ENCODE assay signal across 8 cellular contexts in genomic region chr19:12665646-12666304, GRCh38. TPM values are rescaled to one million over a fixed set of nuclear protein-coding genes. Genes with fewer than 3 reads are reported as not detected.
DNase-seq lines count a peak whose midpoint lies in the region; ATAC-seq, FAIRE-seq and TF ChIP-seq lines count a peak whose summit lies in the region.

No MANE protein-coding gene starts in this region.

- H4K20me1 ChIP-seq in HepG2 (ENCODE audit: insufficient read depth, low read length), result no peaks in the 10 kb centered on the region

- FAIRE-seq in HepG2 (lab: Jason Lieb, UNC) (no peak), urothelium cell line (lab: Jason Lieb, UNC) (no peak)

- H3K27ac Mint-ChIP-seq in activated naive CD8-positive, alpha-beta T cell treated with anti-CD3 and anti-CD28 coated beads, Interleukin-2, amount 50 U/mL, for 24 hours, result peak overlapping the region; percentile 96

- peak overlapping the region; percentile 97 for H3K4me2 ChIP-seq in HepG2 (ENCODE audit: low read depth, low read length)

- intact Hi-C loops in cardiac septum (cut with DNase I) (loop anchor here (5.0 kb wide), 1 partner anchor 103 kb away; no protein-coding TSS in a partner anchor), HepG2 (cut with micrococcal nuclease; ENCODE audit: unreplicated experiment) (no loop called here), transverse colon (cut with DNase I; ENCODE audit: low total_unique reads) (no loop called here)

- TF ChIP-seq CTCF in right atrium auricular region (IDR thresholded peaks at IDR 0.05), result no peak
- TF ChIP-seq CTCF in HepG2 (CRISPR knock-in tag; IDR thresholded peaks at IDR 0.05), result no peak
- no peak for TF ChIP-seq CTCF in transverse colon (IDR thresholded peaks at IDR 0.05)

- peaks cover 32% of the 10 kb centered on the region for H3K36me3 Mint-ChIP-seq in activated naive CD8-positive, alpha-beta T cell treated with anti-CD3 and anti-CD28 coated beads, Interleukin-2, amount 50 U/mL, for 24 hours (ENCODE audit: low read depth)

- no peak for DNase-seq in right atrium auricular region (ENCODE audit: low spot score)
- DNase-seq in cardiac septum (ENCODE audit: low spot score), result no peak
- peak; percentile 41 for DNase-seq in activated naive CD8-positive, alpha-beta T cell treated with anti-CD3 and anti-CD28 coated beads, Interleukin-2, amount 50 U/mL, for 24 hours
- no peak for DNase-seq in HepG2 (ENCODE audit: low spot score)
- no peak for DNase-seq in transverse colon
- DNase-seq in NCI-H1092 treated with DMSO at 0.1 percent for 48 hours (lab: John Stamatoyannopoulos, UW), result no peak
- no peak for DNase-seq in urothelium cell line (ENCODE audit: low spot score)

- CTCF ChIA-PET in HepG2 (lab: Yijun Ruan, JAX; ENCODE audit: low intra/inter-chr PET ratio, low total read pairs), result no interaction called here

- in situ Hi-C loops in HepG2 (cut with HindIII; ENCODE audit: extremely low pct_ligation_motif_present, low pct_unique_long_range_greater_than_20kb) (no loop called here), transverse colon (cut with MboI; ENCODE audit: low pct_ligation_motif_present in 1 of 4, low pct_unique_long_range_greater_than_20kb in 1 of 4, low sequenced_read_pairs in 3 of 4) (no loop called here)

- ATAC-seq in activated naive CD8-positive, alpha-beta T cell treated with anti-CD3 and anti-CD28 coated beads, Interleukin-2, amount 50 U/mL, for 24 hours, result peak; percentile 31
- ATAC-seq in HepG2 (no peak; the same call in 2 of the 3 replicates), GM18873 (IDR thresholded peaks at IDR 0.05; ENCODE audit: low FRiP score, unreplicated experiment) (no peak)

- POLR2A ChIA-PET in HepG2 (lab: Yijun Ruan, JAX), result interaction anchor here (0.6 to 1.7 kb wide), 6 partner anchors 11 to 126 kb away, joined by 3 to 9 read pairs (median 4); partner anchors contain the start of genes DHPS, JUNB, ZNF490 and ZNF791

- H3K9ac ChIP-seq in HepG2 (ENCODE audit: insufficient read depth, low read depth, low read length), result peak overlapping the region; percentile 82

- no peak for TF ChIP-seq EP300 in HepG2 (IDR thresholded peaks at IDR 0.05; ENCODE audit: low read depth in 2 of 2, low read length in 2 of 2)
- TF ChIP-seq EP300 in HepG2 (CRISPR knock-in tag; IDR thresholded peaks at IDR 0.05; ENCODE audit: borderline replicate concordance), result no peak
- TF ChIP-seq EP300 in transverse colon (IDR thresholded peaks at IDR 0.05; ENCODE audit: low read depth), result no peak

- WGBS in HepG2 (ENCODE audit: low lambda C conversion rate), result 41% methylated on average over 7 of the region's 12 CpGs
- WGBS in transverse colon (ENCODE audit: low coverage in 1 of 2), 2 donors, result 54% methylated on average over 12 of the region's 12 CpGs; no CpG with 5 or more reads in 1 of the 2 donors

- no peaks in the 10 kb centered on the region for H3K27me3 Mint-ChIP-seq in activated naive CD8-positive, alpha-beta T cell treated with anti-CD3 and anti-CD28 coated beads, Interleukin-2, amount 50 U/mL, for 24 hours

- peaks cover 33% of the 10 kb centered on the region for H3K79me2 ChIP-seq in HepG2 (ENCODE audit: insufficient read depth, low read length)

- TF ChIP-seq RAD21 in HepG2 (CRISPR knock-in tag; IDR thresholded peaks at IDR 0.05), result no peak

- no TSS peak for BruUV-seq in HepG2 (replicated peaks; lab: Mats Ljungman, UMichigan)

- peaks cover 51% of the 10 kb centered on the region for H3K4me1 Mint-ChIP-seq in activated naive CD8-positive, alpha-beta T cell treated with anti-CD3 and anti-CD28 coated beads, Interleukin-2, amount 50 U/mL, for 24 hours

- H3K27ac ChIP-seq in right atrium auricular region, result peak overlapping the region in 1 of 2 donors; percentile 72
- peak overlapping the region; percentile 60 for H3K27ac ChIP-seq in HepG2 (ENCODE audit: extremely low read length, insufficient read depth, low read length)
- H3K27ac ChIP-seq in transverse colon, result peak overlapping the region; percentile 78 to 87 (median 83)

- H3K27me3 ChIP-seq in right atrium auricular region (no peaks in the 10 kb centered on the region), HepG2 (ENCODE audit: control insufficient read depth in 1 of 2, insufficient read depth in 2 of 2, low read length in 2 of 2) (no peaks in the 10 kb centered on the region; a peak in 1 of 5 replicates), transverse colon (no peaks in the 10 kb centered on the region)

- H3K4me1 ChIP-seq in right atrium auricular region, result peaks cover 0 to 40% of the 10 kb centered on the region in 2 donors
- H3K4me1 ChIP-seq in HepG2 (ENCODE audit: insufficient read depth, low read length), result peaks cover 40% of the 10 kb centered on the region
- H3K4me1 ChIP-seq in transverse colon, result peaks cover 16 to 42% (median 33%) of the 10 kb centered on the region in 4 donors

- H3K9me3 ChIP-seq in right atrium auricular region, result no peaks in the 10 kb centered on the region
- H3K9me3 ChIP-seq in HepG2 (ENCODE audit: low read length), result no peaks in the 10 kb centered on the region
- H3K9me3 ChIP-seq in transverse colon, result no peaks in the 10 kb centered on the region

- no peak overlapping the region for H2AFZ ChIP-seq in HepG2 (ENCODE audit: low read length)

- TF ChIP-seq POLR2A in HepG2 (IDR thresholded peaks at IDR 0.05; ENCODE audit: insufficient read depth in 1 of 2, low read depth in 2 of 2, low read length in 2 of 2) (no peak), transverse colon (IDR thresholded peaks at IDR 0.05) (no peak)

- peak overlapping the region; percentile 96 for H3K4me3 Mint-ChIP-seq in activated naive CD8-positive, alpha-beta T cell treated with anti-CD3 and anti-CD28 coated beads, Interleukin-2, amount 50 U/mL, for 24 hours

- H3K4me3 ChIP-seq in right atrium auricular region, result peak overlapping the region; percentile 77 to 96
- peak overlapping the region; percentile 72 to 84 (median 84) for H3K4me3 ChIP-seq in HepG2 (replicated peaks in 1 of 3; ENCODE audit: insufficient read depth in 1 of 3, low read depth in 2 of 3, low read length in 3 of 3)
- peak overlapping the region; percentile 69 to 98 (median 80) for H3K4me3 ChIP-seq in transverse colon

- H3K36me3 ChIP-seq in right atrium auricular region (peaks cover 30% of the 10 kb centered on the region), HepG2 (replicated peaks in 1 of 2; ENCODE audit: control insufficient read depth in 1 of 2, insufficient read depth in 2 of 2, low read length in 2 of 2) (peaks cover 0 to 4% of the 10 kb centered on the region in 2 experiments; a peak in 2 of 5 replicates), transverse colon (peaks cover 0 to 10% (median 2%) of the 10 kb centered on the region in 4 donors)

- H3K9me3 Mint-ChIP-seq in activated naive CD8-positive, alpha-beta T cell treated with anti-CD3 and anti-CD28 coated beads, Interleukin-2, amount 50 U/mL, for 24 hours, result no peaks in the 10 kb centered on the region

RNA-seq across cellular contexts. Expression of gene MAN2B1, which starts 0.8 kb away (rescaled TPM):
- 10 to 100 TPM; 33.7 to 35.5 TPM for total RNA-seq in right atrium auricular region
- 20.6 TPM for total RNA-seq in cardiac septum
- 10.8 and 23.8 TPM in 2 replicates for total RNA-seq in HepG2 (2016; rRNA removed; fragmentation: Illumina TruSeq; extraction: Trizol)
- total RNA-seq in HepG2 (2016; cell fraction: cytosol; rRNA removed; fragmentation: Illumina TruSeq; extraction: Trizol; ENCODE audit: low read depth), result 4.0 and 5.4 TPM in 2 replicates
- total RNA-seq in HepG2 (2016; cell fraction: insoluble cytoplasmic fraction; rRNA removed; fragmentation: Illumina TruSeq; extraction: Trizol), result 8.6 and 23.6 TPM in 2 replicates
- 13.4 and 16.7 TPM in 2 replicates for total RNA-seq in HepG2 (2016; cell fraction: membrane; rRNA removed; fragmentation: Illumina TruSeq; extraction: Trizol)
- total RNA-seq in HepG2 (2016; cell fraction: nucleus; rRNA removed; fragmentation: Illumina TruSeq; extraction: Trizol), result 28.7 and 30.9 TPM in 2 replicates
- polyA plus RNA-seq in HepG2 (2011; rRNA removed), result 23.6 and 31.8 TPM in 2 replicates
- polyA plus RNA-seq in HepG2 (2011; cell fraction: cytosol; rRNA removed), result 26.5 and 29.6 TPM in 2 replicates
- polyA plus RNA-seq in HepG2 (2011; cell fraction: nucleus; rRNA removed), result 46.9 and 59.4 TPM in 2 replicates
- 38.9 and 46.8 TPM in 2 replicates for polyA plus RNA-seq in HepG2 (2012)
- 4.9 and 6.4 TPM in 2 replicates for polyA plus RNA-seq in HepG2 (2016; cell fraction: cytosol; fragmentation: Illumina TruSeq; extraction: Trizol; ENCODE audit: low read depth)
- 10.9 and 14.9 TPM in 2 replicates for polyA plus RNA-seq in HepG2 (2016; cell fraction: insoluble cytoplasmic fraction; fragmentation: Illumina TruSeq; extraction: Trizol; ENCODE audit: low read depth)
- polyA plus RNA-seq in HepG2 (2016; cell fraction: membrane; fragmentation: Illumina TruSeq; extraction: Trizol; ENCODE audit: low read depth), result 15.2 and 17.9 TPM in 2 replicates
- polyA plus RNA-seq in HepG2 (2016; cell fraction: nucleus; fragmentation: Illumina TruSeq; extraction: Trizol; ENCODE audit: insufficient read depth, low read depth), result 43.7 and 53.7 TPM in 2 replicates
- 15.2 and 23.5 TPM in 2 replicates for polyA minus RNA-seq in HepG2 (2011; rRNA and poly(A)+ RNA removed; ENCODE audit: low replicate concordance)
- polyA minus RNA-seq in HepG2 (2011; cell fraction: cytosol; rRNA and poly(A)+ RNA removed), result 8.4 and 16.6 TPM in 2 replicates
- polyA minus RNA-seq in HepG2 (2011; cell fraction: nucleus; rRNA and poly(A)+ RNA removed), result 10.7 and 15.5 TPM in 2 replicates
- total RNA-seq in transverse colon, result 100 to 1,000 TPM in 1 of 4 donors, 10 to 100 TPM in 3; 52.4 to 272 (median 70.1) TPM

RNA-seq across cellular contexts. Expression of gene WDR83, which starts 0.8 kb away (rescaled TPM):
- 10 to 100 TPM; 10.1 to 11.6 TPM for total RNA-seq in right atrium auricular region
- 10.0 TPM for total RNA-seq in cardiac septum
- total RNA-seq in HepG2 (2016; rRNA removed; fragmentation: Illumina TruSeq; extraction: Trizol), result 9.9 and 10.7 TPM in 2 replicates
- total RNA-seq in HepG2 (2016; cell fraction: cytosol; rRNA removed; fragmentation: Illumina TruSeq; extraction: Trizol; ENCODE audit: low read depth), result 6.9 and 7.6 TPM in 2 replicates
- 11.3 and 11.8 TPM in 2 replicates for total RNA-seq in HepG2 (2016; cell fraction: insoluble cytoplasmic fraction; rRNA removed; fragmentation: Illumina TruSeq; extraction: Trizol)
- total RNA-seq in HepG2 (2016; cell fraction: membrane; rRNA removed; fragmentation: Illumina TruSeq; extraction: Trizol), result 8.4 and 8.9 TPM in 2 replicates
- total RNA-seq in HepG2 (2016; cell fraction: nucleus; rRNA removed; fragmentation: Illumina TruSeq; extraction: Trizol), result 7.7 and 8.0 TPM in 2 replicates
- polyA plus RNA-seq in HepG2 (2011; rRNA removed), result 4.5 and 5.4 TPM in 2 replicates
- polyA plus RNA-seq in HepG2 (2011; cell fraction: cytosol; rRNA removed), result 6.2 and 9.4 TPM in 2 replicates
- 11.3 and 12.7 TPM in 2 replicates for polyA plus RNA-seq in HepG2 (2011; cell fraction: nucleus; rRNA removed)
- polyA plus RNA-seq in HepG2 (2012), result 5.0 and 9.1 TPM in 2 replicates
- polyA plus RNA-seq in HepG2 (2016; cell fraction: cytosol; fragmentation: Illumina TruSeq; extraction: Trizol; ENCODE audit: low read depth), result 5.9 and 6.7 TPM in 2 replicates
- polyA plus RNA-seq in HepG2 (2016; cell fraction: insoluble cytoplasmic fraction; fragmentation: Illumina TruSeq; extraction: Trizol; ENCODE audit: low read depth), result 11.8 and 12.8 TPM in 2 replicates
- 8.3 and 8.5 TPM in 2 replicates for polyA plus RNA-seq in HepG2 (2016; cell fraction: membrane; fragmentation: Illumina TruSeq; extraction: Trizol; ENCODE audit: low read depth)
- 13.7 and 15.3 TPM in 2 replicates for polyA plus RNA-seq in HepG2 (2016; cell fraction: nucleus; fragmentation: Illumina TruSeq; extraction: Trizol; ENCODE audit: insufficient read depth, low read depth)
- 10.4 and 11.3 TPM in 2 replicates for polyA minus RNA-seq in HepG2 (2011; rRNA and poly(A)+ RNA removed; ENCODE audit: low replicate concordance)
- 1.6 and 2.4 TPM in 2 replicates for polyA minus RNA-seq in HepG2 (2011; cell fraction: cytosol; rRNA and poly(A)+ RNA removed)
- 7.7 and 8.6 TPM in 2 replicates for polyA minus RNA-seq in HepG2 (2011; cell fraction: nucleus; rRNA and poly(A)+ RNA removed)
- 10 to 100 TPM in 1 of 4 donors, 1 to 10 TPM in 2, not detected in 1; 7.6 to 36.3 (median 9.4) TPM for total RNA-seq in transverse colon

RNA-seq across cellular contexts. Expression of gene DHPS, which starts 15.9 kb away (rescaled TPM):
- total RNA-seq in right atrium auricular region (10 to 100 TPM; 59.8 to 60.1 TPM), cardiac septum (49.0 TPM), HepG2 (2016; rRNA removed; fragmentation: Illumina TruSeq; extraction: Trizol) (34.8 and 43.3 TPM in 2 replicates), transverse colon (100 to 1,000 TPM; 117 to 139 (median 128) TPM)
- 18.6 and 20.2 TPM in 2 replicates for total RNA-seq in HepG2 (2016; cell fraction: cytosol; rRNA removed; fragmentation: Illumina TruSeq; extraction: Trizol; ENCODE audit: low read depth)
- total RNA-seq in HepG2 (2016; cell fraction: insoluble cytoplasmic fraction; rRNA removed; fragmentation: Illumina TruSeq; extraction: Trizol), result 36.3 and 41.9 TPM in 2 replicates
- total RNA-seq in HepG2 (2016; cell fraction: membrane; rRNA removed; fragmentation: Illumina TruSeq; extraction: Trizol), result 18.6 and 23.3 TPM in 2 replicates
- 44.1 and 48.8 TPM in 2 replicates for total RNA-seq in HepG2 (2016; cell fraction: nucleus; rRNA removed; fragmentation: Illumina TruSeq; extraction: Trizol)
- 84.3 and 84.6 TPM in 2 replicates for polyA plus RNA-seq in HepG2 (2011; rRNA removed)
- 70.3 and 86.4 TPM in 2 replicates for polyA plus RNA-seq in HepG2 (2011; cell fraction: cytosol; rRNA removed)
- polyA plus RNA-seq in HepG2 (2011; cell fraction: nucleus; rRNA removed), result 180 and 198 TPM in 2 replicates
- 54.1 and 72.2 TPM in 2 replicates for polyA plus RNA-seq in HepG2 (2012)
- 12.2 and 12.4 TPM in 2 replicates for polyA plus RNA-seq in HepG2 (2016; cell fraction: cytosol; fragmentation: Illumina TruSeq; extraction: Trizol; ENCODE audit: low read depth)
- polyA plus RNA-seq in HepG2 (2016; cell fraction: insoluble cytoplasmic fraction; fragmentation: Illumina TruSeq; extraction: Trizol; ENCODE audit: low read depth), result 34.0 and 35.3 TPM in 2 replicates
- polyA plus RNA-seq in HepG2 (2016; cell fraction: membrane; fragmentation: Illumina TruSeq; extraction: Trizol; ENCODE audit: low read depth), result 12.8 and 13.6 TPM in 2 replicates
- 90.1 and 103 TPM in 2 replicates for polyA plus RNA-seq in HepG2 (2016; cell fraction: nucleus; fragmentation: Illumina TruSeq; extraction: Trizol; ENCODE audit: insufficient read depth, low read depth)
- polyA minus RNA-seq in HepG2 (2011; rRNA and poly(A)+ RNA removed; ENCODE audit: low replicate concordance), result 80.2 and 94.5 TPM in 2 replicates
- 27.8 and 30.4 TPM in 2 replicates for polyA minus RNA-seq in HepG2 (2011; cell fraction: cytosol; rRNA and poly(A)+ RNA removed)
- polyA minus RNA-seq in HepG2 (2011; cell fraction: nucleus; rRNA and poly(A)+ RNA removed), result 56.0 and 62.9 TPM in 2 replicates

RNA-seq across cellular contexts. Expression of gene GNG14, which starts 22.0 kb away (rescaled TPM):
- total RNA-seq in right atrium auricular region (not detected), cardiac septum (not detected), HepG2 (2016; rRNA removed; fragmentation: Illumina TruSeq; extraction: Trizol) (not detected in 2 replicates), transverse colon (not detected)
- not detected in 2 replicates for total RNA-seq in HepG2 (2016; cell fraction: cytosol; rRNA removed; fragmentation: Illumina TruSeq; extraction: Trizol; ENCODE audit: low read depth)
- not detected in 2 replicates for total RNA-seq in HepG2 (2016; cell fraction: insoluble cytoplasmic fraction; rRNA removed; fragmentation: Illumina TruSeq; extraction: Trizol)
- total RNA-seq in HepG2 (2016; cell fraction: membrane; rRNA removed; fragmentation: Illumina TruSeq; extraction: Trizol), result not detected in 2 replicates
- total RNA-seq in HepG2 (2016; cell fraction: nucleus; rRNA removed; fragmentation: Illumina TruSeq; extraction: Trizol), result not detected in 2 replicates
- not detected in 2 replicates for polyA plus RNA-seq in HepG2 (2011; rRNA removed)
- not detected in 2 replicates for polyA plus RNA-seq in HepG2 (2011; cell fraction: cytosol; rRNA removed)
- polyA plus RNA-seq in HepG2 (2011; cell fraction: nucleus; rRNA removed), result 0.82 TPM in 1 of 2 replicates, not detected in the other
- polyA plus RNA-seq in HepG2 (2012), result not detected in 2 replicates
- not detected in 2 replicates for polyA plus RNA-seq in HepG2 (2016; cell fraction: cytosol; fragmentation: Illumina TruSeq; extraction: Trizol; ENCODE audit: low read depth)
- polyA plus RNA-seq in HepG2 (2016; cell fraction: insoluble cytoplasmic fraction; fragmentation: Illumina TruSeq; extraction: Trizol; ENCODE audit: low read depth), result not detected in 2 replicates
- not detected in 2 replicates for polyA plus RNA-seq in HepG2 (2016; cell fraction: membrane; fragmentation: Illumina TruSeq; extraction: Trizol; ENCODE audit: low read depth)
- polyA plus RNA-seq in HepG2 (2016; cell fraction: nucleus; fragmentation: Illumina TruSeq; extraction: Trizol; ENCODE audit: insufficient read depth, low read depth), result not detected in 2 replicates
- 0.68 and 1.9 TPM in 2 replicates for polyA minus RNA-seq in HepG2 (2011; rRNA and poly(A)+ RNA removed; ENCODE audit: low replicate concordance)
- polyA minus RNA-seq in HepG2 (2011; cell fraction: cytosol; rRNA and poly(A)+ RNA removed), result not detected in 2 replicates
- polyA minus RNA-seq in HepG2 (2011; cell fraction: nucleus; rRNA and poly(A)+ RNA removed), result not detected in 2 replicates

RNA-seq across cellular contexts. Expression of gene FBXW9, which starts 30.7 kb away (rescaled TPM):
- 1 to 10 TPM; 1.8 TPM for total RNA-seq in right atrium auricular region
- total RNA-seq in cardiac septum, result 2.2 TPM
- 4.6 and 6.1 TPM in 2 replicates for total RNA-seq in HepG2 (2016; rRNA removed; fragmentation: Illumina TruSeq; extraction: Trizol)
- 1.2 and 2.0 TPM in 2 replicates for total RNA-seq in HepG2 (2016; cell fraction: cytosol; rRNA removed; fragmentation: Illumina TruSeq; extraction: Trizol; ENCODE audit: low read depth)
- total RNA-seq in HepG2 (2016; cell fraction: insoluble cytoplasmic fraction; rRNA removed; fragmentation: Illumina TruSeq; extraction: Trizol), result 3.8 and 6.5 TPM in 2 replicates
- total RNA-seq in HepG2 (2016; cell fraction: membrane; rRNA removed; fragmentation: Illumina TruSeq; extraction: Trizol), result 2.3 and 2.8 TPM in 2 replicates
- total RNA-seq in HepG2 (2016; cell fraction: nucleus; rRNA removed; fragmentation: Illumina TruSeq; extraction: Trizol), result 5.5 and 5.9 TPM in 2 replicates
- 5.7 and 7.0 TPM in 2 replicates for polyA plus RNA-seq in HepG2 (2011; rRNA removed)
- 6.0 and 11.9 TPM in 2 replicates for polyA plus RNA-seq in HepG2 (2011; cell fraction: cytosol; rRNA removed)
- 21.5 and 25.3 TPM in 2 replicates for polyA plus RNA-seq in HepG2 (2011; cell fraction: nucleus; rRNA removed)
- 3.3 TPM in 2 replicates for polyA plus RNA-seq in HepG2 (2012)
- polyA plus RNA-seq in HepG2 (2016; cell fraction: cytosol; fragmentation: Illumina TruSeq; extraction: Trizol; ENCODE audit: low read depth), result 1.7 and 1.9 TPM in 2 replicates
- polyA plus RNA-seq in HepG2 (2016; cell fraction: insoluble cytoplasmic fraction; fragmentation: Illumina TruSeq; extraction: Trizol; ENCODE audit: low read depth), result 4.4 and 5.7 TPM in 2 replicates
- 1.9 and 2.7 TPM in 2 replicates for polyA plus RNA-seq in HepG2 (2016; cell fraction: membrane; fragmentation: Illumina TruSeq; extraction: Trizol; ENCODE audit: low read depth)
- polyA plus RNA-seq in HepG2 (2016; cell fraction: nucleus; fragmentation: Illumina TruSeq; extraction: Trizol; ENCODE audit: insufficient read depth, low read depth), result 12.6 and 13.0 TPM in 2 replicates
- polyA minus RNA-seq in HepG2 (2011; rRNA and poly(A)+ RNA removed; ENCODE audit: low replicate concordance), result 10.4 and 13.8 TPM in 2 replicates
- 3.2 and 4.4 TPM in 2 replicates for polyA minus RNA-seq in HepG2 (2011; cell fraction: cytosol; rRNA and poly(A)+ RNA removed)
- 2.7 and 4.4 TPM in 2 replicates for polyA minus RNA-seq in HepG2 (2011; cell fraction: nucleus; rRNA and poly(A)+ RNA removed)
- total RNA-seq in transverse colon, result 1 to 10 TPM; 3.2 to 8.1 (median 4.9) TPM
